9 cellular contexts compared by ENCODE assay signal in the genomic region with DNA sequence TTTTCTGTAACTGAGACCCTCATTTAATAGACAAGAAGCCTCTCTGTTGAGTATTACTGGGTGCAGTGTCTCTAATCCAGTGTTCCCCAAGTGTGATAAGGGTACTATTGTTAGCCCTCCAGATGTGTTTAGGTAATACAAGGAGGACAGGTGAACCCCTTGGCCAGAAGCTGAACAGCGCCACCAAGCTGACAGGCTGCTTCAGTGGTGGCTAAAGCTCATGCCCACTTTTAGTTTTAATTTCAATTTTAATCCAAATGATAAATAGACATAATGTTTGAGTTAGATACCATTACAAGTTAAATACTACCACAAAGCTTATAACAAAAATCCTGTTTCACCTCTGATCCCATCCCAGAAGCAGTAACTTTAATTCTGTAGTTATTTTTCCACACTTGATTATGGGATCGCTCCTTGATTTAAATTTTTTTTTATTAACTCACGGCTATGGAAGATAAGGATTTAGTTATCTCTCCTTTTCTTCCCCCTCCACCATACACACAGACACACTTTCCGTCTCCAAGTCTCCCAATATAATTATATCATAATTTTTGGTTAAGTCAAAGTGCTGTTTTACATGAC. TPM values are rescaled to one million over a fixed set of nuclear protein-coding genes. Genes with fewer than 3 reads are reported as not detected.
DNase-seq lines count a peak whose midpoint lies in the region; ATAC-seq and TF ChIP-seq lines count a peak whose summit lies in the region.
"Had no signal": no experiment of that assay in that cellular context is flagged by ENCODE, and none has a peak within 500 bp of the region (broad histone marks: within the 10 kb centered on the region; RNA-seq: fewer than 3 reads in every experiment).

No MANE protein-coding gene starts in this region.

- CTCF ChIA-PET in PC-3 (lab: Charles Lee) = interaction anchor here (0.6 to 1.2 kb wide), 6 partner anchors 10 to 359 kb away, joined by 3 to 5 read pairs (median 4); no protein-coding TSS in a partner anchor

- DNase-seq in natural killer cell (no peak), PC-3 (peak; percentile 60), fibroblast of lung (ENCODE audit: low read depth in 2 of 2) (peak in 1 of 2 donors; percentile 5), upper lobe of right lung (no peak), NCI-H446 (lab: John Stamatoyannopoulos, UW) (no peak), NCI-H187 treated with DMSO at 0.1 percent for 48 hours (lab: John Stamatoyannopoulos, UW) (no peak), SKM-1 (lab: John Stamatoyannopoulos, UW; ENCODE audit: unreplicated experiment) (no peak)
- no peak for DNase-seq in natural killer cell treated with Interleukin-12 subunit alpha and Interleukin-12 subunit beta and Interleukin-15 and Interleukin-18, amount 100 ng/mL, for 72 hours (ENCODE audit: low spot score)
- DNase-seq: left cardiac atrium had no signal

- ATAC-seq in natural killer cell = peak in 2 of 3 donors; percentile 44 to 61
- no peak for ATAC-seq in natural killer cell treated with Interleukin-12 subunit alpha and Interleukin-12 subunit beta and Interleukin-15 and Interleukin-18, amount 100 ng/mL, for 72 hours
- ATAC-seq in PC-3 = peak; percentile 76
- no peak for ATAC-seq in upper lobe of right lung
- ATAC-seq: left cardiac atrium had no signal

- no TSS peak for BruUV-seq in PC-3 (replicated peaks; lab: Mats Ljungman, UMichigan)

- H3K4me1 ChIP-seq in PC-3 (ENCODE audit: insufficient read depth, low read length) (no peaks in the 10 kb centered on the region), fibroblast of lung (ENCODE audit: control insufficient read depth, extremely low read depth, insufficient read depth, low read length) (no peaks in the 10 kb centered on the region), upper lobe of right lung (no peaks in the 10 kb centered on the region)

- no peaks in the 10 kb centered on the region for H3K4me1 Mint-ChIP-seq in natural killer cell
- H3K4me1 Mint-ChIP-seq in natural killer cell treated with Interleukin-12 subunit alpha and Interleukin-12 subunit beta and Interleukin-15 and Interleukin-18, amount 100 ng/mL, for 72 hours (ENCODE audit: low read depth in 2 of 2) = no peaks in the 10 kb centered on the region

- H4K20me1 ChIP-seq in PC-3 (ENCODE audit: low read length) = no peaks in the 10 kb centered on the region
- H4K20me1 ChIP-seq in fibroblast of lung (ENCODE audit: control insufficient read depth, extremely low read depth, insufficient read depth, low read length) = no peaks in the 10 kb centered on the region

- TF ChIP-seq CTCF in natural killer cell (IDR thresholded peaks at IDR 0.05) (peak; percentile 23), PC-3 (conservative IDR thresholded peaks at IDR 0.05; ENCODE audit: low read depth, low read length) (peak; percentile 95), fibroblast of lung (conservative IDR thresholded peaks at IDR 0.05 in 1 of 2, IDR thresholded peaks at IDR 0.05 in 1 of 2; ENCODE audit: low read depth in 1 of 2, low read length in 2 of 2) (peak; percentile 39 to 44), upper lobe of right lung (IDR thresholded peaks at IDR 0.05) (peak; percentile 48)

- no peak overlapping the region for H3K27ac ChIP-seq in PC-3 (ENCODE audit: low read length)
- no peak overlapping the region for H3K27ac ChIP-seq in fibroblast of lung (ENCODE audit: insufficient read depth, low read length)
- H3K27ac ChIP-seq in upper lobe of right lung = no peak overlapping the region

- H3K27me3 ChIP-seq in PC-3 (ENCODE audit: low read length) (peaks cover 38% of the 10 kb centered on the region), fibroblast of lung (ENCODE audit: control insufficient read depth, insufficient read depth, low read length) (peaks cover 16% of the 10 kb centered on the region), upper lobe of right lung (peaks cover 46% of the 10 kb centered on the region)

- H3K79me2 ChIP-seq in PC-3 (ENCODE audit: low read length) (no peaks in the 10 kb centered on the region), fibroblast of lung (ENCODE audit: control insufficient read depth, insufficient read depth, low read length) (no peaks in the 10 kb centered on the region)

- peaks cover 40 to 47% of the 10 kb centered on the region in 2 donors for H3K27me3 Mint-ChIP-seq in natural killer cell (ENCODE audit: low read depth in 2 of 2)
- H3K27me3 Mint-ChIP-seq in natural killer cell treated with Interleukin-12 subunit alpha and Interleukin-12 subunit beta and Interleukin-15 and Interleukin-18, amount 100 ng/mL, for 72 hours = peaks cover 19 to 53% of the 10 kb centered on the region in 2 donors

- H3K9me3 ChIP-seq in PC-3 (ENCODE audit: low read length) (no peaks in the 10 kb centered on the region), fibroblast of lung (ENCODE audit: control insufficient read depth, insufficient read depth, low read depth, low read length) (no peaks in the 10 kb centered on the region), upper lobe of right lung (no peaks in the 10 kb centered on the region)

- H3K36me3 ChIP-seq in PC-3 (ENCODE audit: low read depth, low read length) = no peaks in the 10 kb centered on the region
- no peaks in the 10 kb centered on the region for H3K36me3 ChIP-seq in fibroblast of lung (ENCODE audit: control insufficient read depth, insufficient read depth, low read length)
- no peaks in the 10 kb centered on the region for H3K36me3 ChIP-seq in upper lobe of right lung

- no peaks in the 10 kb centered on the region for H3K36me3 Mint-ChIP-seq in natural killer cell
- no peaks in the 10 kb centered on the region for H3K36me3 Mint-ChIP-seq in natural killer cell treated with Interleukin-12 subunit alpha and Interleukin-12 subunit beta and Interleukin-15 and Interleukin-18, amount 100 ng/mL, for 72 hours

- H3K4me2 ChIP-seq in PC-3 (ENCODE audit: low read length) = peak overlapping the region; percentile 55
- no peak overlapping the region for H3K4me2 ChIP-seq in fibroblast of lung (ENCODE audit: extremely low read depth, insufficient read depth, low read length)

- H3K27ac Mint-ChIP-seq in natural killer cell = no peak overlapping the region
- no peak overlapping the region for H3K27ac Mint-ChIP-seq in natural killer cell treated with Interleukin-12 subunit alpha and Interleukin-12 subunit beta and Interleukin-15 and Interleukin-18, amount 100 ng/mL, for 72 hours

- H2AFZ ChIP-seq in PC-3 (ENCODE audit: low read length) = no peak overlapping the region
- H2AFZ ChIP-seq in fibroblast of lung (ENCODE audit: low read length) = no peak overlapping the region

- H3K9me2 ChIP-seq in PC-3 (replicated peaks; ENCODE audit: low read length) = no peaks in the 10 kb centered on the region

- H3K4me3 ChIP-seq in PC-3 (ENCODE audit: low read length) (no peak overlapping the region; the same call in 1 of the 2 replicates), fibroblast of lung (replicated peaks in 1 of 4; ENCODE audit: control extremely low read depth in 1 of 4, insufficient read depth in 1 of 4, low read depth in 3 of 4, low read length in 4 of 4) (no peak overlapping the region), upper lobe of right lung (no peak overlapping the region)

- H3K9me3 Mint-ChIP-seq in natural killer cell = no peaks in the 10 kb centered on the region
- H3K9me3 Mint-ChIP-seq in natural killer cell treated with Interleukin-12 subunit alpha and Interleukin-12 subunit beta and Interleukin-15 and Interleukin-18, amount 100 ng/mL, for 72 hours = no peaks in the 10 kb centered on the region

- POLR2A ChIA-PET in PC-3 (lab: Charles Lee; ENCODE audit: unreplicated experiment) = no interaction called here

- H3K4me3 Mint-ChIP-seq in natural killer cell = no peak overlapping the region
- no peak overlapping the region for H3K4me3 Mint-ChIP-seq in natural killer cell treated with Interleukin-12 subunit alpha and Interleukin-12 subunit beta and Interleukin-15 and Interleukin-18, amount 100 ng/mL, for 72 hours

- no peaks in the 10 kb centered on the region for H3F3A ChIP-seq in PC-3 (ENCODE audit: low read length, unreplicated experiment)

- intact Hi-C loops in natural killer cell (cut with micrococcal nuclease) = no loop called here
- intact Hi-C loops in PC-3 (cut with micrococcal nuclease) = loop anchor here (2.0 to 5.0 kb wide), 2 partner anchors 80 to 126 kb away; no protein-coding TSS in a partner anchor
- intact Hi-C loops in upper lobe of right lung (cut with DNase I) = no loop called here

- H3K9ac ChIP-seq in PC-3 (ENCODE audit: low read length) (no peak overlapping the region), fibroblast of lung (ENCODE audit: insufficient read depth, low read length) (no peak overlapping the region)

RNA-seq across cellular contexts. Expression of a gene that starts 8.3 kb away (rescaled TPM):
- 10 to 100 TPM; 18.7 to 24.5 (median 21.9) TPM for total RNA-seq in natural killer cell
- total RNA-seq in natural killer cell treated with Interleukin-12 subunit alpha and Interleukin-12 subunit beta and Interleukin-15 and Interleukin-18, amount 100 ng/mL, for 72 hours = 10 to 100 TPM; 21.4 to 30.5 TPM
- total RNA-seq in PC-3 (2014; rRNA removed) = 38.4 and 54.3 TPM in 2 replicates
- total RNA-seq in fibroblast of lung = 11.6 and 14.4 TPM in 2 replicates
- polyA plus RNA-seq in fibroblast of lung = 8.5 and 10.6 TPM in 2 replicates
- 7.2 and 7.4 TPM in 2 replicates for polyA plus RNA-seq in fibroblast of lung (2012)
- 21.4 and 23.7 TPM in 2 replicates for polyA minus RNA-seq in fibroblast of lung (ENCODE audit: low replicate concordance)
- total RNA-seq in upper lobe of right lung = 13.0 TPM

Comparison
In these comparisons a context has a peak if more than half of its experiments do, and no peak if none do; other contexts are left out.
1. ATAC-seq: peak in natural killer cell (2 of 3) and PC-3 (single experiment); none in natural killer cell treated with Interleukin-12 subunit alpha and Interleukin-12 subunit beta and Interleukin-15 and Interleukin-18, amount 100 ng/mL, for 72 hours (0 of 2) and upper lobe of right lung (single experiment).
2. CTCF ChIP-seq: peak in every context shown above with its lines; median percentile 95 in PC-3; 48 in upper lobe of right lung; 42 in fibroblast of lung; 23 in natural killer cell.